ENCODE assay signal across 1 cellular context in the genomic region with DNA sequence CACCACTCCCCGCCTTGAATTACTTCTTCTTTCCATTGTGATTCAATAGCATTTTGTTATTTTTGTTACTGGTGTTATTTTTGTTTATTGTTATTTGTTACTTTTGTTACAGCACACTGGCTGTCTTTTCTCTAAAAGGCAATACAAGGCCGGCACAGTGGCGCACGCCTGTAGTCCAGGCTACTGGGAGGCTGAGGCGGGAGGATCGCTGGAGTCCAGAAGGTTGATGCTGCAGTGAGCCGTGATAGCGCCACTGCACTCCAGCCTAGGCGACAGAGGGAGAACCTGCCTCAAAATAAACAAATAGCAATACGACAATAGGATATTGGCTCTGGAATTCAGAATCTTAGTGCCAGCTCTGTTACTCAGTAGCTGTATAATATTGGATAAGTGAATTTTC.
TF ChIP-seq lines count a peak whose summit lies in the region.

No MANE protein-coding gene starts in this region.

TF ChIP-seq in GM12878, 131 proteins besides CTCF, POLR2A, EP300 and RAD21:
- TF ChIP-seq ZBED1 (IDR thresholded peaks at IDR 0.05; ENCODE audit: borderline replicate concordance), result no peak
- TF ChIP-seq GABPA (IDR thresholded peaks at IDR 0.05; ENCODE audit: low read depth), result no peak
- TF ChIP-seq, protein P1, sequence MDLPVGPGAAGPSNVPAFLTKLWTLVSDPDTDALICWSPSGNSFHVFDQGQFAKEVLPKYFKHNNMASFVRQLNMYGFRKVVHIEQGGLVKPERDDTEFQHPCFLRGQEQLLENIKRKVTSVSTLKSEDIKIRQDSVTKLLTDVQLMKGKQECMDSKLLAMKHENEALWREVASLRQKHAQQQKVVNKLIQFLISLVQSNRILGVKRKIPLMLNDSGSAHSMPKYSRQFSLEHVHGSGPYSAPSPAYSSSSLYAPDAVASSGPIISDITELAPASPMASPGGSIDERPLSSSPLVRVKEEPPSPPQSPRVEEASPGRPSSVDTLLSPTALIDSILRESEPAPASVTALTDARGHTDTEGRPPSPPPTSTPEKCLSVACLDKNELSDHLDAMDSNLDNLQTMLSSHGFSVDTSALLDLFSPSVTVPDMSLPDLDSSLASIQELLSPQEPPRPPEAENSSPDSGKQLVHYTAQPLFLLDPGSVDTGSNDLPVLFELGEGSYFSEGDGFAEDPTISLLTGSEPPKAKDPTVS (IDR thresholded peaks at IDR 0.05; ENCODE audit: low read depth, low read length), result no peak
- no peak for TF ChIP-seq YY1 (IDR thresholded peaks at IDR 0.05; ENCODE audit: low read depth, low read length)
- no peak for TF ChIP-seq TCF12 (IDR thresholded peaks at IDR 0.05; ENCODE audit: low read depth, low read length)
- no peak for TF ChIP-seq RCOR1 (conservative IDR thresholded peaks at IDR 0.05; ENCODE audit: low read depth, low read length)
